ENCODE assay signal across 9 cellular contexts in genomic region chr17:2244545-2245525, GRCh38. TPM values are rescaled to one million over a fixed set of nuclear protein-coding genes. Genes with fewer than 3 reads are reported as not detected.
DNase-seq lines count a peak whose midpoint lies in the region; ATAC-seq, FAIRE-seq and TF ChIP-seq lines count a peak whose summit lies in the region.
"Had no signal": no experiment of that assay in that cellular context is flagged by ENCODE, and none has a peak within 500 bp of the region (broad histone marks: within the 10 kb centered on the region; RNA-seq: fewer than 3 reads in every experiment).

No MANE protein-coding gene starts in this region.

- no peak overlapping the region for H3K4me2 ChIP-seq in HepG2 (ENCODE audit: low read depth, low read length)

- FAIRE-seq in HepG2 (lab: Jason Lieb, UNC): peak; percentile 44

- CTCF ChIA-PET in activated CD4-positive, alpha-beta T cell treated with anti-CD3 and anti-CD28 coated beads, Interleukin-2, amount 10 ng/mL, durations not matched to agents 7 days and 5 days (lab: Charles Lee): interaction anchor here (0.5 to 4.2 kb wide), 52 partner anchors 9 to 528 kb away, joined by 3 to 210 read pairs (median 6); partner anchors contain the start of gene HIC1
- CTCF ChIA-PET in HepG2 (lab: Yijun Ruan, JAX; ENCODE audit: low intra/inter-chr PET ratio, low total read pairs): interaction anchor here (1.4 to 2.2 kb wide), 3 partner anchors 150 to 190 kb away, joined by 4 to 37 read pairs (median 26); partner anchors contain the start of gene HIC1

- peak; percentile 98 for TF ChIP-seq CTCF in HFF-Myc (IDR thresholded peaks at IDR 0.05; ENCODE audit: low read depth, low read length, missing control alignments)
- TF ChIP-seq CTCF in choroid plexus epithelial cell (conservative IDR thresholded peaks at IDR 0.05; ENCODE audit: low read depth, low read length): peak; percentile 99
- TF ChIP-seq CTCF in HepG2 (CRISPR knock-in tag; IDR thresholded peaks at IDR 0.05): peak; percentile 97

- H3K9me3 ChIP-seq in CD4-positive, CD25-positive, alpha-beta regulatory T cell (ENCODE audit: control insufficient read depth in 2 of 2, low read length in 2 of 2): no peaks in the 10 kb centered on the region
- H3K9me3 ChIP-seq in HepG2 (ENCODE audit: low read length): no peaks in the 10 kb centered on the region

- WGBS in HepG2 (ENCODE audit: low lambda C conversion rate): 49% methylated on average over 6 of the region's 7 CpGs

- H3K4me1 Mint-ChIP-seq in CD4-positive, CD25-positive, alpha-beta regulatory T cell: peaks cover 0 to 20% (median 13%) of the 10 kb centered on the region in 4 donors
- peaks cover 81% of the 10 kb centered on the region for H3K4me1 Mint-ChIP-seq in activated CD4-positive, alpha-beta T cell treated with anti-CD3 and anti-CD28 coated beads, Interleukin-2, amount 10 ng/mL, durations not matched to agents 7 days and 5 days

- H3K36me3 ChIP-seq in CD4-positive, CD25-positive, alpha-beta regulatory T cell (ENCODE audit: control insufficient read depth, insufficient read depth, low read length): peaks cover 35% of the 10 kb centered on the region
- peaks cover 5 to 45% of the 10 kb centered on the region in 2 experiments; a peak in 4 of 5 replicates for H3K36me3 ChIP-seq in HepG2 (replicated peaks in 1 of 2; ENCODE audit: control insufficient read depth in 1 of 2, insufficient read depth in 2 of 2, low read length in 2 of 2)

- no peak overlapping the region for H3K4me3 Mint-ChIP-seq in CD4-positive, CD25-positive, alpha-beta regulatory T cell
- H3K4me3 Mint-ChIP-seq in activated CD4-positive, alpha-beta T cell treated with anti-CD3 and anti-CD28 coated beads, Interleukin-2, amount 10 ng/mL, durations not matched to agents 7 days and 5 days: no peak overlapping the region
- H3K4me3 Mint-ChIP-seq: IgD-negative memory B cell had no signal

- no peaks in the 10 kb centered on the region for H3K79me2 ChIP-seq in HepG2 (ENCODE audit: insufficient read depth, low read length)

- H3K9me3 Mint-ChIP-seq in CD4-positive, CD25-positive, alpha-beta regulatory T cell: no peaks in the 10 kb centered on the region
- peaks cover 2% of the 10 kb centered on the region for H3K9me3 Mint-ChIP-seq in activated CD4-positive, alpha-beta T cell treated with anti-CD3 and anti-CD28 coated beads, Interleukin-2, amount 10 ng/mL, durations not matched to agents 7 days and 5 days
- H3K9me3 Mint-ChIP-seq: IgD-negative memory B cell had no signal

- H3K36me3 Mint-ChIP-seq in CD4-positive, CD25-positive, alpha-beta regulatory T cell: peaks cover 41% of the 10 kb centered on the region
- peaks cover 70% of the 10 kb centered on the region for H3K36me3 Mint-ChIP-seq in activated CD4-positive, alpha-beta T cell treated with anti-CD3 and anti-CD28 coated beads, Interleukin-2, amount 10 ng/mL, durations not matched to agents 7 days and 5 days (ENCODE audit: low read depth)

- H4K20me1 ChIP-seq in HepG2 (ENCODE audit: insufficient read depth, low read length): no peaks in the 10 kb centered on the region

- peak; percentile 60 to 80 (median 77) for DNase-seq in CD4-positive, CD25-positive, alpha-beta regulatory T cell
- peak; percentile 89 for DNase-seq in HFF-Myc (ENCODE audit: extremely low read depth, low read depth)
- DNase-seq in NCI-H524 treated with DMSO at 0.1 percent for 48 hours (lab: John Stamatoyannopoulos, UW): peak; percentile 6
- peak; percentile 90 for DNase-seq in activated CD4-positive, alpha-beta T cell treated with anti-CD3 and anti-CD28 coated beads, Interleukin-2, amount 10 ng/mL, durations not matched to agents 7 days and 5 days
- peak; percentile 93 for DNase-seq in choroid plexus epithelial cell (ENCODE audit: low read depth)
- DNase-seq in HepG2 (ENCODE audit: low spot score): peak; percentile 50
- DNase-seq in stimulated activated CD4-positive, alpha-beta T cell treated with anti-CD3 and anti-CD28 coated beads, Interleukin-2, amount 100 ng/mL, for 48 hours: peak; percentile 79

- in situ Hi-C loops in HepG2 (cut with HindIII; ENCODE audit: extremely low pct_ligation_motif_present, low pct_unique_long_range_greater_than_20kb): loop anchor here (5.0 to 25.0 kb wide), 2 partner anchors 148 to 333 kb away; no protein-coding TSS in a partner anchor

- H3K27me3 ChIP-seq in CD4-positive, CD25-positive, alpha-beta regulatory T cell (ENCODE audit: control insufficient read depth, insufficient read depth, low read length): no peaks in the 10 kb centered on the region
- H3K27me3 ChIP-seq in HepG2 (ENCODE audit: control insufficient read depth in 1 of 2, insufficient read depth in 2 of 2, low read length in 2 of 2): no peaks in the 10 kb centered on the region

- H3K4me1 ChIP-seq in CD4-positive, CD25-positive, alpha-beta regulatory T cell (ENCODE audit: control insufficient read depth, insufficient read depth, low read length, poor library complexity, severe bottlenecking): no peaks in the 10 kb centered on the region
- 0 out of 2 replicates have a peak, but pooled peaks cover 7% of the 10 kb centered on the region for H3K4me1 ChIP-seq in HepG2 (ENCODE audit: insufficient read depth, low read length)

- peak; percentile 96 for TF ChIP-seq RAD21 in HepG2 (CRISPR knock-in tag; IDR thresholded peaks at IDR 0.05)

- peak; percentile 79 for ATAC-seq in CD4-positive, CD25-positive, alpha-beta regulatory T cell (ENCODE audit: low read depth in 2 of 2)
- peak; percentile 94 for ATAC-seq in HepG2
- ATAC-seq in HG03469 (IDR thresholded peaks at IDR 0.05; ENCODE audit: unreplicated experiment): no peak

- BruUV-seq in HepG2 (replicated peaks; lab: Mats Ljungman, UMichigan): no TSS peak

- intact Hi-C loops in HepG2 (cut with micrococcal nuclease; ENCODE audit: unreplicated experiment): loop anchor here (1.0 to 5.0 kb wide), 4 partner anchors 73 to 373 kb away; no protein-coding TSS in a partner anchor

- H3K4me3 ChIP-seq in CD4-positive, CD25-positive, alpha-beta regulatory T cell (ENCODE audit: low read depth, low read length): no peak overlapping the region
- H3K4me3 ChIP-seq in HFF-Myc (replicated peaks; ENCODE audit: low read depth, low read length) (peak overlapping the region; percentile 27), choroid plexus epithelial cell (ENCODE audit: low read depth, low read length) (no peak overlapping the region), HepG2 (replicated peaks in 1 of 3; ENCODE audit: insufficient read depth in 1 of 3, low read depth in 2 of 3, low read length in 3 of 3) (no peak overlapping the region)

- H3K9ac ChIP-seq in HepG2 (ENCODE audit: insufficient read depth, low read depth, low read length): no peak overlapping the region

- TF ChIP-seq EP300 in HepG2 (IDR thresholded peaks at IDR 0.05; ENCODE audit: low read depth in 2 of 2, low read length in 2 of 2) (no peak), HepG2 (CRISPR knock-in tag; IDR thresholded peaks at IDR 0.05; ENCODE audit: borderline replicate concordance) (no peak)

- POLR2A ChIA-PET in activated CD4-positive, alpha-beta T cell treated with anti-CD3 and anti-CD28 coated beads, Interleukin-2, amount 10 ng/mL, durations not matched to agents 7 days and 5 days (lab: Charles Lee): interaction anchor here (0.7 to 0.9 kb wide), 4 partner anchors 35 to 194 kb away, joined by 3 to 4 read pairs (median 3); no protein-coding TSS in a partner anchor
- POLR2A ChIA-PET in HepG2 (lab: Yijun Ruan, JAX): interaction anchor here (1.5 to 1.7 kb wide), 2 partner anchors 150 to 190 kb away, joined by 7 read pairs; partner anchors contain the start of gene HIC1

- peak overlapping the region in 1 of 3 donors; percentile 71 for H3K27ac Mint-ChIP-seq in CD4-positive, CD25-positive, alpha-beta regulatory T cell
- peak overlapping the region; percentile 78 for H3K27ac Mint-ChIP-seq in activated CD4-positive, alpha-beta T cell treated with anti-CD3 and anti-CD28 coated beads, Interleukin-2, amount 10 ng/mL, durations not matched to agents 7 days and 5 days

- TF ChIP-seq POLR2A in HepG2 (IDR thresholded peaks at IDR 0.05; ENCODE audit: insufficient read depth in 1 of 2, low read depth in 2 of 2, low read length in 2 of 2): no peak

- H2AFZ ChIP-seq in HepG2 (ENCODE audit: low read length): no peak overlapping the region

- H3K27me3 Mint-ChIP-seq in CD4-positive, CD25-positive, alpha-beta regulatory T cell: no peaks in the 10 kb centered on the region
- H3K27me3 Mint-ChIP-seq in activated CD4-positive, alpha-beta T cell treated with anti-CD3 and anti-CD28 coated beads, Interleukin-2, amount 10 ng/mL, durations not matched to agents 7 days and 5 days: no peaks in the 10 kb centered on the region
- H3K27me3 Mint-ChIP-seq: IgD-negative memory B cell had no signal

- peak overlapping the region; percentile 37 for H3K27ac ChIP-seq in CD4-positive, CD25-positive, alpha-beta regulatory T cell (ENCODE audit: insufficient read depth, low read length, poor library complexity, severe bottlenecking)
- no peak overlapping the region for H3K27ac ChIP-seq in HepG2 (ENCODE audit: extremely low read length, insufficient read depth, low read length)

RNA-seq across cellular contexts. Expression of gene SMG6, which starts 58.8 kb away (rescaled TPM):
- total RNA-seq in CD4-positive, CD25-positive, alpha-beta regulatory T cell: 42.9 TPM
- polyA plus RNA-seq in CD4-positive, CD25-positive, alpha-beta regulatory T cell: 1 to 10 TPM; 3.3 to 5.1 (median 4.7) TPM
- 10 to 100 TPM; 44.3 to 51.1 TPM for total RNA-seq in activated CD4-positive, alpha-beta T cell treated with anti-CD3 and anti-CD28 coated beads, Interleukin-2, amount 10 ng/mL, durations not matched to agents 7 days and 5 days
- total RNA-seq in HepG2 (2016; rRNA removed; fragmentation: Illumina TruSeq; extraction: Trizol): 14.6 and 15.4 TPM in 2 replicates
- total RNA-seq in HepG2 (2016; cell fraction: cytosol; rRNA removed; fragmentation: Illumina TruSeq; extraction: Trizol; ENCODE audit: low read depth): 2.2 and 3.5 TPM in 2 replicates
- total RNA-seq in HepG2 (2016; cell fraction: insoluble cytoplasmic fraction; rRNA removed; fragmentation: Illumina TruSeq; extraction: Trizol): 11.0 and 14.8 TPM in 2 replicates
- 6.6 and 7.0 TPM in 2 replicates for total RNA-seq in HepG2 (2016; cell fraction: membrane; rRNA removed; fragmentation: Illumina TruSeq; extraction: Trizol)
- 13.5 and 16.7 TPM in 2 replicates for total RNA-seq in HepG2 (2016; cell fraction: nucleus; rRNA removed; fragmentation: Illumina TruSeq; extraction: Trizol)
- 4.6 and 5.8 TPM in 2 replicates for polyA plus RNA-seq in HepG2 (2011; rRNA removed)
- 4.1 and 4.8 TPM in 2 replicates for polyA plus RNA-seq in HepG2 (2011; cell fraction: cytosol; rRNA removed)
- polyA plus RNA-seq in HepG2 (2011; cell fraction: nucleus; rRNA removed): 16.8 and 17.7 TPM in 2 replicates
- polyA plus RNA-seq in HepG2 (2012): 9.1 and 10.3 TPM in 2 replicates
- polyA plus RNA-seq in HepG2 (2016; cell fraction: cytosol; fragmentation: Illumina TruSeq; extraction: Trizol; ENCODE audit: low read depth): 2.3 and 2.7 TPM in 2 replicates
- polyA plus RNA-seq in HepG2 (2016; cell fraction: insoluble cytoplasmic fraction; fragmentation: Illumina TruSeq; extraction: Trizol; ENCODE audit: low read depth): 14.7 and 21.4 TPM in 2 replicates
- 6.2 and 6.9 TPM in 2 replicates for polyA plus RNA-seq in HepG2 (2016; cell fraction: membrane; fragmentation: Illumina TruSeq; extraction: Trizol; ENCODE audit: low read depth)
- polyA plus RNA-seq in HepG2 (2016; cell fraction: nucleus; fragmentation: Illumina TruSeq; extraction: Trizol; ENCODE audit: insufficient read depth, low read depth): 18.3 and 27.9 TPM in 2 replicates
- 14.2 and 22.5 TPM in 2 replicates for polyA minus RNA-seq in HepG2 (2011; rRNA and poly(A)+ RNA removed; ENCODE audit: low replicate concordance)
- 4.9 and 7.2 TPM in 2 replicates for polyA minus RNA-seq in HepG2 (2011; cell fraction: cytosol; rRNA and poly(A)+ RNA removed)
- polyA minus RNA-seq in HepG2 (2011; cell fraction: nucleus; rRNA and poly(A)+ RNA removed): 12.0 and 15.0 TPM in 2 replicates

RNA-seq across cellular contexts. Expression of gene SRR, which starts 58.9 kb away (rescaled TPM):
- 2.9 TPM for total RNA-seq in CD4-positive, CD25-positive, alpha-beta regulatory T cell
- polyA plus RNA-seq in CD4-positive, CD25-positive, alpha-beta regulatory T cell: 1 to 10 TPM; 4.2 to 9.2 (median 8.5) TPM
- total RNA-seq in activated CD4-positive, alpha-beta T cell treated with anti-CD3 and anti-CD28 coated beads, Interleukin-2, amount 10 ng/mL, durations not matched to agents 7 days and 5 days: 10 to 100 TPM; 18.3 to 23.0 TPM
- total RNA-seq in HepG2 (2016; rRNA removed; fragmentation: Illumina TruSeq; extraction: Trizol): 3.6 and 8.5 TPM in 2 replicates
- total RNA-seq in HepG2 (2016; cell fraction: cytosol; rRNA removed; fragmentation: Illumina TruSeq; extraction: Trizol; ENCODE audit: low read depth): 1.7 and 4.0 TPM in 2 replicates
- 5.4 and 6.1 TPM in 2 replicates for total RNA-seq in HepG2 (2016; cell fraction: insoluble cytoplasmic fraction; rRNA removed; fragmentation: Illumina TruSeq; extraction: Trizol)
- 1.9 and 2.4 TPM in 2 replicates for total RNA-seq in HepG2 (2016; cell fraction: membrane; rRNA removed; fragmentation: Illumina TruSeq; extraction: Trizol)
- 2.2 and 2.6 TPM in 2 replicates for total RNA-seq in HepG2 (2016; cell fraction: nucleus; rRNA removed; fragmentation: Illumina TruSeq; extraction: Trizol)
- 6.3 and 7.8 TPM in 2 replicates for polyA plus RNA-seq in HepG2 (2011; rRNA removed)
- polyA plus RNA-seq in HepG2 (2011; cell fraction: cytosol; rRNA removed): 4.6 and 6.7 TPM in 2 replicates
- 0.76 and 1.3 TPM in 2 replicates for polyA plus RNA-seq in HepG2 (2011; cell fraction: nucleus; rRNA removed)
- 6.7 and 10.7 TPM in 2 replicates for polyA plus RNA-seq in HepG2 (2012)
- 1.5 and 2.2 TPM in 2 replicates for polyA plus RNA-seq in HepG2 (2016; cell fraction: cytosol; fragmentation: Illumina TruSeq; extraction: Trizol; ENCODE audit: low read depth)
- polyA plus RNA-seq in HepG2 (2016; cell fraction: insoluble cytoplasmic fraction; fragmentation: Illumina TruSeq; extraction: Trizol; ENCODE audit: low read depth): 5.5 and 6.6 TPM in 2 replicates
- polyA plus RNA-seq in HepG2 (2016; cell fraction: membrane; fragmentation: Illumina TruSeq; extraction: Trizol; ENCODE audit: low read depth): 1.6 and 2.8 TPM in 2 replicates
- 2.5 and 4.3 TPM in 2 replicates for polyA plus RNA-seq in HepG2 (2016; cell fraction: nucleus; fragmentation: Illumina TruSeq; extraction: Trizol; ENCODE audit: insufficient read depth, low read depth)
- polyA minus RNA-seq in HepG2 (2011; rRNA and poly(A)+ RNA removed; ENCODE audit: low replicate concordance): 3.6 and 8.4 TPM in 2 replicates
- 4.0 and 4.8 TPM in 2 replicates for polyA minus RNA-seq in HepG2 (2011; cell fraction: cytosol; rRNA and poly(A)+ RNA removed)
- 2.6 and 2.7 TPM in 2 replicates for polyA minus RNA-seq in HepG2 (2011; cell fraction: nucleus; rRNA and poly(A)+ RNA removed)

Comparison
In these comparisons a context has a peak if more than half of its experiments do, and no peak if none do; other contexts are left out.
1. DNase-seq: peak in every context shown above with its lines; median percentile 93 in choroid plexus epithelial cell; 90 in activated CD4-positive, alpha-beta T cell treated with anti-CD3 and anti-CD28 coated beads, Interleukin-2, amount 10 ng/mL, durations not matched to agents 7 days and 5 days; 89 in HFF-Myc; 79 in stimulated activated CD4-positive, alpha-beta T cell treated with anti-CD3 and anti-CD28 coated beads, Interleukin-2, amount 100 ng/mL, for 48 hours; 77 in CD4-positive, CD25-positive, alpha-beta regulatory T cell; 50 in HepG2; 6 in NCI-H524 treated with DMSO at 0.1 percent for 48 hours.